ENCODE assay signal across 28 cellular contexts in the genomic region with DNA sequence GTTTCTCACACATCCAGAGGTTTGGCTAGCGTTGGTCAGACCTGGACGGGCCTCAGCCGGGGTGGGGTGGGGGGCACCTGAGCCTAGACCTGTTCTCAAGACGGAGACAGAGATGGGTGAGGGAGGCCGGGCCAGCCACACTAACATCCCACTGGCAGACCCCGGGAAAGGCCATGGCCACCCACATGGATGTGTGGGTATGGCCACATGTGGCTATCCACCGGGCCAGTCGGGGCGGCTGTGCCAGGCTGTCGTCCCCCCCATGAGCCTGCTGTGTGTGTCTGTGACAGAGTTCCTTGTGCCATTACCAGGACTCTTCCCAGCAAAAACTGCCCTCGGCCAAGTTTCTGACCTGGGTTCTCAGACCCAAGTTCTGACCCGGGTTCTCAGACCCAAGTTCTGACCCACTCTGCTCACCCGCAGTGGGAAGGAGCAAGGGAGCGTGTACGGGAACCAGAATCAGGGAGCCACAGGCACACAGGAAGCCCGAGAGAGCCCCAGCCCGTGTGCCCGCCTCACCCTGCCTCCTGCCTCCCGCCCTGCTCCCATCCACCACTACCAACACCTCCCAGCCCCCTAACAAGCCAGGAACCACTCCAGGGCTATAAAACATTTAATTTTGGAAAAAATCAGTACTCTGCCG.
"Had no signal": no experiment of that assay in that cellular context is flagged by ENCODE, and none has a peak within 500 bp of the region (broad histone marks: within the 10 kb centered on the region; RNA-seq: fewer than 3 reads in every experiment).

No MANE protein-coding gene starts in this region.

- H3K9me3 Mint-ChIP-seq: activated CD8-positive, alpha-beta T cell treated with anti-CD3 and anti-CD28 coated beads for 36 hours; activated naive CD4-positive, alpha-beta T cell treated with anti-CD3 and anti-CD28 coated beads, Interleukin-2, amount 50 U/mL, for 72 hours; activated naive CD8-positive, alpha-beta T cell treated with anti-CD3 and anti-CD28 coated beads, Interleukin-2, amount 50 U/mL, for 24 hours; activated T-helper 1 cell treated with anti-CD3 and anti-CD28 coated beads, Interleukin-12 subunit alpha, Interleukin-12 subunit beta, Interleukin-2, Interleukin-4 antibody, amounts not matched to agents 30 ng/mL and 10 ng/mL and 1 ng/mL, durations not matched to agents 14 hours and 24 hours and 36 hours; central memory CD8-positive, alpha-beta T cell had no signal

- H3K36me3 ChIP-seq: Peyer's patch had no signal

- H3K4me3 Mint-ChIP-seq: activated CD4-positive, alpha-beta T cell treated with anti-CD3 and anti-CD28 coated beads for 36 hours; activated CD8-positive, alpha-beta T cell treated with anti-CD3 and anti-CD28 coated beads for 36 hours; activated naive CD8-positive, alpha-beta T cell treated with anti-CD3 and anti-CD28 coated beads, Interleukin-2, amount 50 U/mL, for 24 hours; activated T-helper 1 cell treated with anti-CD3 and anti-CD28 coated beads, Interleukin-12 subunit alpha, Interleukin-12 subunit beta, Interleukin-2, Interleukin-4 antibody, amounts not matched to agents 30 ng/mL and 10 ng/mL and 1 ng/mL, durations not matched to agents 14 hours and 24 hours and 36 hours; brain; central memory CD8-positive, alpha-beta T cell; T-helper 17 cell had no signal

- H3K27me3 ChIP-seq: Peyer's patch had no signal

- H3K36me3 Mint-ChIP-seq: activated naive CD4-positive, alpha-beta T cell treated with anti-CD3 and anti-CD28 coated beads, Interleukin-2, amount 50 U/mL, for 72 hours; brain had no signal

- H3K27me3 Mint-ChIP-seq: activated CD4-positive, alpha-beta T cell treated with anti-CD3 and anti-CD28 coated beads for 36 hours; activated CD8-positive, alpha-beta T cell treated with anti-CD3 and anti-CD28 coated beads for 36 hours; activated naive CD8-positive, alpha-beta T cell treated with anti-CD3 and anti-CD28 coated beads, Interleukin-2, amount 50 U/mL, for 24 hours had no signal

- H3K4me1 Mint-ChIP-seq: activated CD4-positive, alpha-beta T cell treated with anti-CD3 and anti-CD28 coated beads for 36 hours; activated naive CD8-positive, alpha-beta T cell treated with anti-CD3 and anti-CD28 coated beads, Interleukin-2, amount 50 U/mL, for 24 hours; central memory CD8-positive, alpha-beta T cell had no signal

- FAIRE-seq: astrocyte had no signal

- DNase-seq: activated CD4-positive, alpha-beta T cell treated with anti-CD3 and anti-CD28 coated beads for 36 hours; activated CD4-positive, alpha-beta T cell treated with anti-CD3 and anti-CD28 coated beads, Interleukin-2, amount 50 U/mL, for 1 hour; activated CD4-positive, CD25-positive, alpha-beta regulatory T cell; activated CD8-positive, alpha-beta memory T cell treated with anti-CD3 and anti-CD28 coated beads, Interleukin-2, amount 50 U/mL, for 4 hours; activated CD8-positive, alpha-beta T cell treated with anti-CD3 and anti-CD28 coated beads for 36 hours; activated effector memory CD4-positive, alpha-beta T cell treated with Interleukin-2 at 50 U/mL for 16 hours; activated naive CD4-positive, alpha-beta T cell; activated naive CD8-positive, alpha-beta T cell treated with anti-CD3 and anti-CD28 coated beads, Interleukin-2, amount 50 U/mL, for 24 hours; activated T-cell treated with anti-CD3 and anti-CD28 coated beads, Interleukin-2, amount 50 U/mL, for 1 hour; amniotic stem cell; Kasumi-1; KBM-7; NCI-H1048; NCI-H146; NCI-H187 treated with DMSO at 0.1 percent for 48 hours; NCI-H2081 treated with DMSO at 0.1 percent for 48 hours; NCI-H446; NCI-H524; SIG-M5; T-helper 17 cell; T-helper 9 cell had no signal

- H3K4me1 ChIP-seq: Peyer's patch had no signal

- ATAC-seq: activated CD4-positive, alpha-beta T cell treated with anti-CD3 and anti-CD28 coated beads for 36 hours; activated CD8-positive, alpha-beta T cell treated with anti-CD3 and anti-CD28 coated beads for 36 hours; activated naive CD4-positive, alpha-beta T cell treated with anti-CD3 and anti-CD28 coated beads, Interleukin-2, amount 50 U/mL, for 72 hours; activated naive CD8-positive, alpha-beta T cell treated with anti-CD3 and anti-CD28 coated beads, Interleukin-2, amount 50 U/mL, for 24 hours; T-helper 17 cell had no signal

- H3K4me3 ChIP-seq: Peyer's patch had no signal

- H3K27ac ChIP-seq: Peyer's patch, RWPE1 had no signal

- H3K27ac Mint-ChIP-seq: activated CD4-positive, alpha-beta T cell treated with anti-CD3 and anti-CD28 coated beads for 36 hours; activated CD8-positive, alpha-beta T cell treated with anti-CD3 and anti-CD28 coated beads for 36 hours; activated naive CD4-positive, alpha-beta T cell treated with anti-CD3 and anti-CD28 coated beads, Interleukin-2, amount 50 U/mL, for 72 hours; activated naive CD8-positive, alpha-beta T cell treated with anti-CD3 and anti-CD28 coated beads, Interleukin-2, amount 50 U/mL, for 24 hours; activated T-helper 1 cell treated with anti-CD3 and anti-CD28 coated beads, Interleukin-12 subunit alpha, Interleukin-12 subunit beta, Interleukin-2, Interleukin-4 antibody, amounts not matched to agents 30 ng/mL and 10 ng/mL and 1 ng/mL, durations not matched to agents 14 hours and 24 hours and 36 hours; T-helper 17 cell had no signal

- H3K9me3 ChIP-seq: Peyer's patch had no signal
